27 cellular contexts compared by ENCODE assay signal in genomic region chr6:157732007-157732406, GRCh38.
DNase-seq lines count a peak whose midpoint lies in the region; ATAC-seq, FAIRE-seq and TF ChIP-seq lines count a peak whose summit lies in the region.
"Had no signal": no experiment of that assay in that cellular context is flagged by ENCODE, and none has a peak within 500 bp of the region (broad histone marks: within the 10 kb centered on the region; RNA-seq: fewer than 3 reads in every experiment).

No MANE protein-coding gene starts in this region.

- no peak for TF ChIP-seq CTCF in HCT116 (IDR thresholded peaks at IDR 0.05 in 2 of 3, conservative IDR thresholded peaks at IDR 0.05 in 1 of 3; ENCODE audit: borderline replicate concordance in 1 of 3, insufficient read depth in 1 of 3, low read depth in 2 of 3, low read length in 2 of 3)
- TF ChIP-seq CTCF in K562 (IDR thresholded peaks at IDR 0.05 in 2 of 3, conservative IDR thresholded peaks at IDR 0.05 in 1 of 3; ENCODE audit: insufficient read depth in 2 of 3, low read depth in 1 of 3, low read length in 3 of 3), result no peak
- TF ChIP-seq CTCF in nephron progenitor cell (IDR thresholded peaks at IDR 0.05), result no peak

- H3K27me3 Mint-ChIP-seq in nephron progenitor cell (ENCODE audit: low read depth, poor library complexity), result peaks cover 5% of the 10 kb centered on the region

- peak; percentile 54 for ATAC-seq in HCT116
- ATAC-seq in K562, result peak; percentile 66
- ATAC-seq: CD8-positive, alpha-beta T cell; PC-3; SK-N-SH treated with all-trans-retinoic acid at 6 μM for 48 hours had no signal

- peaks cover 9% of the 10 kb centered on the region for H3K9me3 Mint-ChIP-seq in nephron progenitor cell
- H3K9me3 Mint-ChIP-seq: CD8-positive, alpha-beta T cell; IgD-negative memory B cell had no signal

- H3K36me3 ChIP-seq in HCT116 (ENCODE audit: control insufficient read depth in 1 of 2, insufficient read depth in 2 of 2, low read length in 2 of 2), result no peaks in the 10 kb centered on the region
- H3K36me3 ChIP-seq in K562 (ENCODE audit: control insufficient read depth, insufficient read depth, low read length), result no peaks in the 10 kb centered on the region
- H3K36me3 ChIP-seq: BLaER1 treated with 17β-estradiol and CSF1 and Interleukin-3, amounts not matched to agents 10 nM and 100 nM; MG63 had no signal

- POLR2A ChIA-PET in HCT116 (lab: Charles Lee) (no interaction called here), K562 (lab: Yijun Ruan, JAX) (no interaction called here)

- TF ChIP-seq POLR2A in HCT116 (IDR thresholded peaks at IDR 0.05; ENCODE audit: borderline replicate concordance, extremely low read depth, insufficient read depth, insufficient read length) (no peak), K562 (conservative IDR thresholded peaks at IDR 0.05) (no peak)

- CTCF ChIA-PET in HCT116 (lab: Charles Lee) (no interaction called here), K562 (lab: Yijun Ruan, JAX; ENCODE audit: low intra/inter-chr PET ratio) (no interaction called here)

- H3K27me3 ChIP-seq in HCT116 (ENCODE audit: insufficient read depth, low read length) (no peaks in the 10 kb centered on the region), K562 (ENCODE audit: control insufficient read depth in 2 of 2, insufficient read depth in 2 of 2, low read length in 2 of 2) (no peaks in the 10 kb centered on the region)
- H3K27me3 ChIP-seq: BLaER1 treated with 17β-estradiol and CSF1 and Interleukin-3, amounts not matched to agents 10 nM and 100 nM; MG63 had no signal

- no peak for TF ChIP-seq EP300 in K562 (IDR thresholded peaks at IDR 0.05; ENCODE audit: low read length)

- H3K4me1 Mint-ChIP-seq in nephron progenitor cell, result no peaks in the 10 kb centered on the region

- H2AFZ ChIP-seq in HCT116 (ENCODE audit: low read depth, low read length, poor library complexity, severe bottlenecking) (no peak overlapping the region), K562 (ENCODE audit: low read depth, low read length) (no peak overlapping the region)

- H3K9me1 ChIP-seq in K562 (ENCODE audit: control insufficient read depth, insufficient read depth, low read length), result no peaks in the 10 kb centered on the region

- no peaks in the 10 kb centered on the region for H3K79me2 ChIP-seq in HCT116 (ENCODE audit: insufficient read depth, low read length)
- no peaks in the 10 kb centered on the region for H3K79me2 ChIP-seq in K562 (ENCODE audit: control insufficient read depth, insufficient read depth, low read length)

- H3K4me2 ChIP-seq in HCT116 (ENCODE audit: low read length) (no peak overlapping the region), K562 (ENCODE audit: insufficient read depth, low read length) (no peak overlapping the region)
- H3K4me2 ChIP-seq: BLaER1 treated with 17β-estradiol and CSF1 and Interleukin-3, amounts not matched to agents 10 nM and 100 nM had no signal

- RAD21 ChIA-PET in HCT116 (lab: Charles Lee; ENCODE audit: low non-redundant PET in 1 of 2, low total read pairs in 2 of 2, uncharacterized antibody in 2 of 2, unreplicated experiment in 2 of 2), result no interaction called here

- in situ Hi-C loops in K562 (cut with MboI), result no loop called here

- DNase-seq in ELF-1 (ENCODE audit: low read depth, low spot score) (peak; percentile 93), HCT116 (ENCODE audit: low read depth, low spot score) (no peak), K562 (ENCODE audit: extremely low read depth in 1 of 4, low spot score in 3 of 4) (no peak), nephron progenitor cell (no peak), SKM-1 treated with dmso at 0.1 percent for 144 hours (lab: John Stamatoyannopoulos, UW; ENCODE audit: unreplicated experiment) (no peak), DMS 273 treated with DMSO at 0.1 percent for 48 hours (lab: John Stamatoyannopoulos, UW) (no peak)
- DNase-seq in stimulated activated CD4-positive, alpha-beta T cell treated with anti-CD3 and anti-CD28 coated beads, Interleukin-4, amount 100 ng/mL, for 4 hours, result no peak
- DNase-seq: Calu3, DMS53, EL, Kasumi-1, MG63, NCI-H1048, NCI-H1694 treated with DMSO at 0.1 percent for 48 hours, NCI-H2107, NCI-H2227 treated with DMSO at 0.1 percent for 48 hours, NCI-H524, PC-3, RPMI8226, SHP77 treated with DMSO at 0.1 percent for 48 hours had no signal

- 72% methylated on average over 2 of the region's 2 CpGs for WGBS in K562 (ENCODE audit: insufficient coverage, low coverage, missing lambda C conversion rate)

- no TSS peak for BruUV-seq in HCT116 (replicated peaks; lab: Mats Ljungman, UMichigan)
- no TSS peak for BruUV-seq in K562 (replicated peaks; lab: Mats Ljungman, UMichigan)

- no peak for FAIRE-seq in K562 (lab: Jason Lieb, UNC)
- FAIRE-seq: GM12891, H54, HTR-8/SVneo had no signal

- no peaks in the 10 kb centered on the region for H3K9me3 ChIP-seq in HCT116 (ENCODE audit: control insufficient read depth in 1 of 2, insufficient read depth in 1 of 2, low read depth in 1 of 2, low read length in 2 of 2)
- H3K9me3 ChIP-seq in K562 (replicated peaks; ENCODE audit: control insufficient read depth, insufficient read depth, low read depth, low read length), result no peaks in the 10 kb centered on the region
- H3K9me3 ChIP-seq: BLaER1 treated with 17β-estradiol and CSF1 and Interleukin-3, amounts not matched to agents 10 nM and 100 nM; MG63 had no signal

- H4K20me1 ChIP-seq in HCT116 (ENCODE audit: insufficient read depth) (no peaks in the 10 kb centered on the region), K562 (replicated peaks; ENCODE audit: control insufficient read depth, insufficient read depth, low read length) (no peaks in the 10 kb centered on the region)
- H4K20me1 ChIP-seq: BLaER1 treated with 17β-estradiol and CSF1 and Interleukin-3, amounts not matched to agents 10 nM and 100 nM had no signal

- intact Hi-C loops in HCT116 (cut with micrococcal nuclease), result no loop called here
- intact Hi-C loops in K562 (cut with micrococcal nuclease), result no loop called here

- no peak overlapping the region for H3K4me3 Mint-ChIP-seq in nephron progenitor cell
- H3K4me3 Mint-ChIP-seq: CD8-positive, alpha-beta T cell; IgD-negative memory B cell had no signal

- H3K9ac ChIP-seq in HCT116 (ENCODE audit: low read length), result no peak overlapping the region
- H3K9ac ChIP-seq in K562 (ENCODE audit: insufficient read depth in 1 of 2, low read depth in 2 of 2, low read length in 2 of 2), result no peak overlapping the region; a peak in 1 of 4 replicates
- H3K9ac ChIP-seq: BLaER1 treated with 17β-estradiol and CSF1 and Interleukin-3, amounts not matched to agents 10 nM and 100 nM had no signal

- H3K4me3 ChIP-seq in HCT116 (replicated peaks in 1 of 2; ENCODE audit: low read depth in 1 of 2, low read length in 2 of 2) (no peak overlapping the region), K562 (no peak overlapping the region)
- H3K4me3 ChIP-seq: BLaER1 treated with 17β-estradiol and CSF1 and Interleukin-3, amounts not matched to agents 10 nM and 100 nM; MG63 had no signal

- no peaks in the 10 kb centered on the region for H3K9me2 ChIP-seq in HCT116 (ENCODE audit: insufficient read depth)

- H3K27ac ChIP-seq in HCT116 (ENCODE audit: low read depth, low read length) (no peak overlapping the region), K562 (ENCODE audit: extremely low read depth, low read depth, low read length) (no peak overlapping the region)
- H3K27ac ChIP-seq: BLaER1 treated with 17β-estradiol and CSF1 and Interleukin-3, amounts not matched to agents 10 nM and 100 nM had no signal

- no peaks in the 10 kb centered on the region for H3K4me1 ChIP-seq in HCT116 (ENCODE audit: control insufficient read depth in 1 of 2, insufficient read depth in 2 of 2, low read length in 2 of 2)
- H3K4me1 ChIP-seq in K562 (replicated peaks in 1 of 2; ENCODE audit: control insufficient read depth in 2 of 2, insufficient read depth in 2 of 2, low read length in 2 of 2), result peaks cover 3 to 4% of the 10 kb centered on the region in 2 experiments; a peak in 3 of 5 replicates

- no peaks in the 10 kb centered on the region for H3K36me3 Mint-ChIP-seq in nephron progenitor cell (ENCODE audit: low read depth)
- H3K36me3 Mint-ChIP-seq: CD8-positive, alpha-beta T cell had no signal

- TF ChIP-seq RAD21 in HCT116 (IDR thresholded peaks at IDR 0.05; ENCODE audit: low read depth) (no peak), K562 (CRISPR knock-in tag; conservative IDR thresholded peaks at IDR 0.05 in 1 of 2, IDR thresholded peaks at IDR 0.05 in 1 of 2) (no peak)

- H3K27ac Mint-ChIP-seq in nephron progenitor cell, result peak overlapping the region; percentile 54
- H3K27ac Mint-ChIP-seq: CD8-positive, alpha-beta T cell; IgD-negative memory B cell had no signal

TF ChIP-seq in HCT116, 20 proteins besides CTCF, POLR2A, EP300 and RAD21 (continues in another document):
- TF ChIP-seq ELF1 (IDR thresholded peaks at IDR 0.05; ENCODE audit: borderline replicate concordance, low read depth) (no peak), SIN3A (IDR thresholded peaks at IDR 0.05; ENCODE audit: low read depth) (no peak), MAX (IDR thresholded peaks at IDR 0.05) (no peak)

TF ChIP-seq in K562, 482 proteins besides CTCF, POLR2A, EP300 and RAD21:
- no peak for TF ChIP-seq NR3C1 (CRISPR knock-in tag; IDR thresholded peaks at IDR 0.05)
- peak; percentile 58 for TF ChIP-seq ZNF239 (CRISPR knock-in tag; IDR thresholded peaks at IDR 0.05)
- TF ChIP-seq TGIF2 (CRISPR knock-in tag; IDR thresholded peaks at IDR 0.05), result 0 out of 2 replicates have a peak, but pooled peaks have one; percentile 21
- TF ChIP-seq BRD9 (IDR thresholded peaks at IDR 0.05; ENCODE audit: low read depth, partially characterized antibody), result no peak
- 0 out of 2 replicates have a peak, but pooled peaks have one; percentile 5 for TF ChIP-seq BHLHE40 (IDR thresholded peaks at IDR 0.05; ENCODE audit: low read length)
